In the genomic region with DNA sequence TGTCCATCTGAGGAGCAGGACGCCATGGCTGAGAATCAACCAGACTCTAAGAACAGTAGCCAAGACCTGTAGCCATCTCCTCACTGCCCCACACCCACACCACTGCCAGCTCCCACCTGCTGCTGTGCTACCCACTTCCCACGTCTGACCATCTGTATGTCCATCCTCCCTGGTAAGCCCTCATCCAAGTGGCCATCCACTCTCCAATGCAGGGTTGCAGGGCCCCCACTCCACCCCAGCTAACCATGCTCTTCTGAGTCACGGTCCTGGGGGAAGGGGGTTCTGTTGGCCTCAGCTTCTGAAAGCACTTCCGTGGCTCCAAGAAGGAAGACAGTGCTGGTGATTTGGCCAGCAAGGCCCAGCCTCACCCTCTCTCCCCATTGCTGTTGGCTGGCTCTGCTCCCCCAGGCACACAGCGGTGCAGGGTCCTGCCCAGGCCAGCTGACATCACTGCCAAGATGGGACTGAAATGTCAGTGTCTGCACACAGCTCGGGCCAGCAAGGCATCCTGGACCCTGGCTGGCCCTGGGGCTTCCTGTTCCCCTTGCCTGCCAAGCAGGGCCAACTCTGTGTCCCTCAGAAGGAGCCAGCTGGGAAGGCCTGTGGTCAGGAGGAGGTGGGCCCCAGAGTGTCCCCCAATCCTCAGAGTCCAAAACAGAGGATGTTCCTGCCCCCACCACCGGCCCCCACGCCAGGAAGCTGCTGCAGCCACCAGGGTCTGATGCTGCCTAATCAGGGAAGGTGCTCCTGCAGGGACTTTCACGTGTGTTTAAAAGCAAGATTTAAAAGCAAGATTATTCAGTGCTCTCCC, we compare ENCODE assay signal across 18 cellular contexts. TPM values are rescaled to one million over a fixed set of nuclear protein-coding genes. Genes with fewer than 3 reads are reported as not detected.
DNase-seq lines count a peak whose midpoint lies in the region; ATAC-seq and TF ChIP-seq lines count a peak whose summit lies in the region.
"Had no signal": no experiment of that assay in that cellular context is flagged by ENCODE, and none has a peak within 500 bp of the region (broad histone marks: within the 10 kb centered on the region; RNA-seq: fewer than 3 reads in every experiment).

No MANE protein-coding gene starts in this region.

- no peaks in the 10 kb centered on the region for H3K4me1 ChIP-seq in hepatocyte (ENCODE audit: insufficient read depth)
- H3K4me1 ChIP-seq in SJCRH30, result no peaks in the 10 kb centered on the region
- H3K4me1 ChIP-seq: uterus had no signal

- H3K27ac ChIP-seq in hepatocyte (no peak overlapping the region), SJCRH30 (no peak overlapping the region)
- H3K27ac ChIP-seq: epithelial cell of prostate, uterus had no signal

- TF ChIP-seq CTCF in activated B cell treated with CpG ODN at 0.5 μM for 24 hours (IDR thresholded peaks at IDR 0.05) (no peak), progenitor cell of endocrine pancreas (IDR thresholded peaks at IDR 0.05; ENCODE audit: unreplicated experiment) (no peak), hepatocyte (IDR thresholded peaks at IDR 0.05; ENCODE audit: poor library complexity) (no peak)

- WGBS in hepatocyte (ENCODE audit: low lambda C conversion rate, missing lambda C conversion rate), result 84% methylated on average over 9 of the region's 9 CpGs

- H3K27me3 Mint-ChIP-seq in activated B cell treated with CpG ODN at 0.5 μM for 24 hours, result peaks cover 6% of the 10 kb centered on the region
- no peaks in the 10 kb centered on the region for H3K27me3 Mint-ChIP-seq in progenitor cell of endocrine pancreas
- H3K27me3 Mint-ChIP-seq: CD4-positive, alpha-beta memory T cell had no signal

- H3K9me3 ChIP-seq in hepatocyte (ENCODE audit: low read depth), result no peaks in the 10 kb centered on the region
- no peaks in the 10 kb centered on the region for H3K9me3 ChIP-seq in SJCRH30 (replicated peaks)

- no peaks in the 10 kb centered on the region for H3K79me2 ChIP-seq in hepatocyte

- H4K20me1 ChIP-seq in hepatocyte (ENCODE audit: insufficient read depth, poor library complexity, severe bottlenecking), result no peaks in the 10 kb centered on the region

- intact Hi-C loops in activated B cell treated with CpG ODN at 0.5 μM for 24 hours (cut with micrococcal nuclease) (no loop called here), left ventricle myocardium superior (cut with micrococcal nuclease) (no loop called here)

- H3K36me3 Mint-ChIP-seq in activated B cell treated with CpG ODN at 0.5 μM for 24 hours (ENCODE audit: low read depth) (no peaks in the 10 kb centered on the region), progenitor cell of endocrine pancreas (ENCODE audit: insufficient read depth) (no peaks in the 10 kb centered on the region)
- H3K36me3 Mint-ChIP-seq: CD4-positive, alpha-beta memory T cell had no signal

- H3K9me2 ChIP-seq in hepatocyte (replicated peaks; ENCODE audit: insufficient read depth), result no peaks in the 10 kb centered on the region

- H3K27ac Mint-ChIP-seq in activated B cell treated with CpG ODN at 0.5 μM for 24 hours, result no peak overlapping the region
- no peak overlapping the region for H3K27ac Mint-ChIP-seq in progenitor cell of endocrine pancreas

- ATAC-seq in activated B cell treated with CpG ODN at 0.5 μM for 24 hours (ENCODE audit: low read depth) (no peak), left ventricle myocardium superior (no peak)
- ATAC-seq: GM12878 had no signal

- CTCF ChIA-PET in activated B cell treated with CpG ODN at 0.5 μM for 24 hours (lab: Charles Lee), result no interaction called here

- H3K4me1 Mint-ChIP-seq in activated B cell treated with CpG ODN at 0.5 μM for 24 hours, result no peaks in the 10 kb centered on the region
- no peaks in the 10 kb centered on the region for H3K4me1 Mint-ChIP-seq in progenitor cell of endocrine pancreas (ENCODE audit: low read depth)

- DNase-seq in activated CD4-positive, CD25-positive, alpha-beta regulatory T cell treated with anti-CD3 and anti-CD28 coated beads, Interleukin-2, amount 50 U/mL, for 72 hours, result peak; percentile 27
- no peak for DNase-seq in activated CD4-positive, CD25-positive, alpha-beta regulatory T cell (lab: John Stamatoyannopoulos, UW)
- DNase-seq in activated B cell treated with CpG ODN at 0.5 μM for 24 hours (peak; percentile 4), left ventricle myocardium superior (peak; percentile 9), progenitor cell of endocrine pancreas (ENCODE audit: low spot score, unreplicated experiment) (peak; percentile 7), hepatocyte (ENCODE audit: low spot score) (no peak), SJCRH30 (no peak)
- no peak for DNase-seq in stimulated activated naive CD4-positive, alpha-beta T cell (lab: John Stamatoyannopoulos, UW)
- DNase-seq: CD4-positive, alpha-beta memory T cell; NCI-H1694 treated with DMSO at 0.1 percent for 48 hours; NCI-H526 treated with DMSO at 0.1 percent for 48 hours; SHP77; stimulated activated CD4-positive, alpha-beta T cell treated with anti-CD3 and anti-CD28 coated beads, Interleukin-2, amount 100 ng/mL, for 24 hours; T1000 had no signal

- H3K4me3 ChIP-seq in hepatocyte (no peak overlapping the region), SJCRH30 (no peak overlapping the region)
- H3K4me3 ChIP-seq: GM12878, uterus had no signal

- H3K4me3 Mint-ChIP-seq in activated B cell treated with CpG ODN at 0.5 μM for 24 hours (no peak overlapping the region), progenitor cell of endocrine pancreas (ENCODE audit: low read depth) (no peak overlapping the region)
- H3K4me3 Mint-ChIP-seq: CD4-positive, alpha-beta memory T cell had no signal

- H2AFZ ChIP-seq in hepatocyte, result no peak overlapping the region

- H3K9me3 Mint-ChIP-seq in activated B cell treated with CpG ODN at 0.5 μM for 24 hours, result peaks cover 5% of the 10 kb centered on the region
- peaks cover 10% of the 10 kb centered on the region for H3K9me3 Mint-ChIP-seq in progenitor cell of endocrine pancreas (ENCODE audit: low read depth)

- H3K36me3 ChIP-seq in hepatocyte (replicated peaks; ENCODE audit: insufficient read depth, low read depth) (no peaks in the 10 kb centered on the region), SJCRH30 (no peaks in the 10 kb centered on the region)
- H3K36me3 ChIP-seq: uterus had no signal

- POLR2A ChIA-PET in activated B cell treated with CpG ODN at 0.5 μM for 24 hours (lab: Charles Lee), result no interaction called here

- H3K27me3 ChIP-seq in hepatocyte, result no peaks in the 10 kb centered on the region
- no peaks in the 10 kb centered on the region for H3K27me3 ChIP-seq in SJCRH30
- H3K27me3 ChIP-seq: uterus had no signal

- no peak overlapping the region for H3K4me2 ChIP-seq in hepatocyte

RNA-seq across cellular contexts. Expression of a gene that starts 17.5 kb away (rescaled TPM):
- total RNA-seq in activated B cell treated with CpG ODN at 0.5 μM for 24 hours (1.7 and 1.8 TPM in 2 replicates), left ventricle myocardium superior (2.7 TPM), progenitor cell of endocrine pancreas (1.2 and 2.2 TPM in 2 replicates), hepatocyte (2.2 and 2.7 TPM in 2 replicates)
- polyA plus RNA-seq in hepatocyte, result 1.4 and 1.5 TPM in 2 replicates
- total RNA-seq in SJCRH30 (2014; rRNA removed; shearing (Covaris generic)), result not detected in 2 replicates
- total RNA-seq: A172 had no signal

Comparison
In these comparisons a context has a peak if more than half of its experiments do, and no peak if none do; other contexts are left out.
1. DNase-seq: peak in activated CD4-positive, CD25-positive, alpha-beta regulatory T cell treated with anti-CD3 and anti-CD28 coated beads, Interleukin-2, amount 50 U/mL, for 72 hours (single experiment), activated B cell treated with CpG ODN at 0.5 μM for 24 hours (single experiment), left ventricle myocardium superior (single experiment) and progenitor cell of endocrine pancreas (single experiment); none in activated CD4-positive, CD25-positive, alpha-beta regulatory T cell (0 of 4), stimulated activated naive CD4-positive, alpha-beta T cell (0 of 6), hepatocyte (single experiment) and SJCRH30 (0 of 2).